ENCODE assay signal across 21 cellular contexts in genomic region chr2:120568975-120569268, GRCh38.
DNase-seq lines count a peak whose midpoint lies in the region; ATAC-seq, FAIRE-seq and TF ChIP-seq lines count a peak whose summit lies in the region.
"Had no signal": no experiment of that assay in that cellular context is flagged by ENCODE, and none has a peak within 500 bp of the region (broad histone marks: within the 10 kb centered on the region; RNA-seq: fewer than 3 reads in every experiment).

No MANE protein-coding gene starts in this region.

- no peak overlapping the region for H3K27ac ChIP-seq in HepG2 (ENCODE audit: extremely low read length, insufficient read depth, low read length)
- H3K27ac ChIP-seq: SJSA1 had no signal

- ATAC-seq in HepG2 = no peak
- ATAC-seq: CD8-positive, alpha-beta T cell; Right ventricle myocardium inferior had no signal

- TF ChIP-seq CTCF in HepG2 (CRISPR knock-in tag; IDR thresholded peaks at IDR 0.05) = no peak

- in situ Hi-C loops in HepG2 (cut with HindIII; ENCODE audit: extremely low pct_ligation_motif_present, low pct_unique_long_range_greater_than_20kb) = no loop called here

- H3K9me3 ChIP-seq in MG63 (no peaks in the 10 kb centered on the region), HepG2 (ENCODE audit: low read length) (no peaks in the 10 kb centered on the region)
- H3K9me3 ChIP-seq: SJSA1 had no signal

- H3K4me3 ChIP-seq in MG63 (no peak overlapping the region), HepG2 (replicated peaks in 1 of 3; ENCODE audit: insufficient read depth in 1 of 3, low read depth in 2 of 3, low read length in 3 of 3) (no peak overlapping the region)
- H3K4me3 ChIP-seq: SJSA1 had no signal

- 7% methylated on average over 3 of the region's 3 CpGs for WGBS in HepG2 (ENCODE audit: low lambda C conversion rate)

- H3K36me3 ChIP-seq in MG63 (no peaks in the 10 kb centered on the region), HepG2 (replicated peaks in 1 of 2; ENCODE audit: control insufficient read depth in 1 of 2, insufficient read depth in 2 of 2, low read length in 2 of 2) (no peaks in the 10 kb centered on the region)
- H3K36me3 ChIP-seq: SJSA1 had no signal

- H4K20me1 ChIP-seq in HepG2 (ENCODE audit: insufficient read depth, low read length) = peaks cover 6% of the 10 kb centered on the region; the same call in 1 of the 2 replicates

- DNase-seq in COLO829 (ENCODE audit: low spot score) (peak; percentile 44), MG63 (peak; percentile 86), astrocyte of the hippocampus (ENCODE audit: low read depth, low spot score) (peak; percentile 36), HepG2 (ENCODE audit: low spot score) (no peak), DMS 273 treated with DMSO at 0.1 percent for 48 hours (lab: John Stamatoyannopoulos, UW) (no peak), NCI-H446 treated with DMSO at 0.1 percent for 48 hours (lab: John Stamatoyannopoulos, UW) (no peak), T1000 (lab: John Stamatoyannopoulos, UW) (no peak)
- DNase-seq: C1 segment of cervical spinal cord; CD8-positive, alpha-beta T cell; DMS79; H7; Kasumi-1; NCI-H1048; NCI-H1436; NCI-H2029; NCI-H2227 treated with DMSO at 0.1 percent for 48 hours; T-helper 9 cell had no signal

- peaks cover 48% of the 10 kb centered on the region for H3K4me1 ChIP-seq in HepG2 (ENCODE audit: insufficient read depth, low read length)

- TF ChIP-seq POLR2A in HepG2 (IDR thresholded peaks at IDR 0.05; ENCODE audit: insufficient read depth in 1 of 2, low read depth in 2 of 2, low read length in 2 of 2) = no peak

- TF ChIP-seq RAD21 in HepG2 (CRISPR knock-in tag; IDR thresholded peaks at IDR 0.05) = no peak

- H2AFZ ChIP-seq in HepG2 (ENCODE audit: low read length) = no peak overlapping the region

- POLR2A ChIA-PET in HepG2 (lab: Yijun Ruan, JAX) = no interaction called here

- H3K27me3 ChIP-seq in MG63 = no peaks in the 10 kb centered on the region
- peaks cover 36 to 89% of the 10 kb centered on the region in 2 experiments for H3K27me3 ChIP-seq in HepG2 (ENCODE audit: control insufficient read depth in 1 of 2, insufficient read depth in 2 of 2, low read length in 2 of 2)
- H3K27me3 ChIP-seq: SJSA1 had no signal

- no peaks in the 10 kb centered on the region for H3K79me2 ChIP-seq in HepG2 (ENCODE audit: insufficient read depth, low read length)

- FAIRE-seq in HepG2 (lab: Jason Lieb, UNC) = no peak
- FAIRE-seq: D721Med, HTR-8/SVneo had no signal

- TF ChIP-seq EP300 in HepG2 (IDR thresholded peaks at IDR 0.05; ENCODE audit: low read depth in 2 of 2, low read length in 2 of 2) (no peak), HepG2 (CRISPR knock-in tag; IDR thresholded peaks at IDR 0.05; ENCODE audit: borderline replicate concordance) (no peak)

- CTCF ChIA-PET in HepG2 (lab: Yijun Ruan, JAX; ENCODE audit: low intra/inter-chr PET ratio, low total read pairs) = no interaction called here

- no peak overlapping the region for H3K4me2 ChIP-seq in HepG2 (ENCODE audit: low read depth, low read length)

- no peak overlapping the region for H3K9ac ChIP-seq in HepG2 (ENCODE audit: insufficient read depth, low read depth, low read length)

- BruUV-seq in HepG2 (replicated peaks; lab: Mats Ljungman, UMichigan) = no TSS peak

- intact Hi-C loops in HepG2 (cut with micrococcal nuclease; ENCODE audit: unreplicated experiment) = loop anchor here (10.0 kb wide), 1 partner anchor 314 kb away; the partner anchor contains the start of gene RALB

TF ChIP-seq in HepG2, 621 proteins besides CTCF, POLR2A, EP300 and RAD21:
- TF ChIP-seq SMYD3 (CRISPR knock-in tag; IDR thresholded peaks at IDR 0.05) (no peak), CERS6 (CRISPR knock-in tag; IDR thresholded peaks at IDR 0.05) (no peak), PHF8 (CRISPR knock-in tag; IDR thresholded peaks at IDR 0.05) (no peak), MYNN (CRISPR knock-in tag; IDR thresholded peaks at IDR 0.05; ENCODE audit: low read depth) (no peak), ZNF607 (CRISPR knock-in tag; IDR thresholded peaks at IDR 0.05; ENCODE audit: borderline replicate concordance) (no peak), PHB2 (IDR thresholded peaks at IDR 0.05; ENCODE audit: partially characterized antibody) (no peak), MTERF4 (CRISPR knock-in tag; IDR thresholded peaks at IDR 0.05) (no peak), KLF12 (CRISPR knock-in tag; IDR thresholded peaks at IDR 0.05; ENCODE audit: borderline replicate concordance) (no peak), DR1 (CRISPR knock-in tag; IDR thresholded peaks at IDR 0.05) (no peak), ZNF646 (CRISPR knock-in tag; IDR thresholded peaks at IDR 0.05) (no peak), PAF1 (CRISPR knock-in tag; IDR thresholded peaks at IDR 0.05) (no peak), ZNF713 (CRISPR knock-in tag; IDR thresholded peaks at IDR 0.05) (no peak)

Comparison
In these comparisons a context has a peak if more than half of its experiments do, and no peak if none do; other contexts are left out.
1. DNase-seq: peak in COLO829 (single experiment), MG63 (single experiment) and astrocyte of the hippocampus (single experiment); none in HepG2 (single experiment), DMS 273 treated with DMSO at 0.1 percent for 48 hours (single experiment), NCI-H446 treated with DMSO at 0.1 percent for 48 hours (single experiment) and T1000 (single experiment).